11 cellular contexts compared by ENCODE assay signal in genomic region chr1:150808134-150808533, GRCh38. TPM values are rescaled to one million over a fixed set of nuclear protein-coding genes. Genes with fewer than 3 reads are reported as not detected.
A peak's percentile ranks its signal among the peaks of the same experiment; 100 is the strongest.
DNase-seq lines count a peak whose midpoint lies in the region; ATAC-seq and TF ChIP-seq lines count a peak whose summit lies in the region.
"Had no signal": no experiment of that assay in that cellular context is flagged by ENCODE, and none has a peak within 500 bp of the region (broad histone marks: within the 10 kb centered on the region; RNA-seq: fewer than 3 reads in every experiment).

Gene CTSK (minus strand): TSS chr1:150808260. CDS start chr1:150806805, 1,455 bp downstream.

- peak within 1 kb of the TSS; percentile 30 to 44 for H3K4me3 Mint-ChIP-seq in stimulated activated naive CD8-positive, alpha-beta T cell treated with anti-CD3 and anti-CD28 coated beads, Interleukin-15, amount 100 ng/mL, for 72 hours
- H3K4me3 Mint-ChIP-seq: stimulated activated memory B cell treated with anti-CD40 and anti-IgM and Interleukin-4, amounts not matched to agents 10 μg/mL and 1 μg/mL and 100 μg/mL, for 72 hours had no signal

- no peaks in the 10 kb centered on the region for H3K9me3 Mint-ChIP-seq in stimulated activated naive CD8-positive, alpha-beta T cell treated with anti-CD3 and anti-CD28 coated beads, Interleukin-15, amount 100 ng/mL, for 72 hours
- H3K9me3 Mint-ChIP-seq: naive B cell; stimulated activated memory B cell treated with anti-CD40 and anti-IgM and Interleukin-4, amounts not matched to agents 10 μg/mL and 1 μg/mL and 100 μg/mL, for 72 hours had no signal

- peak; percentile 44 for DNase-seq in G401 (ENCODE audit: low spot score)
- DNase-seq in astrocyte of the spinal cord (ENCODE audit: low read depth, low spot score) = no peak
- peak; percentile 15 for DNase-seq in inferior parietal cortex (ENCODE audit: extremely low spot score)
- DNase-seq in stimulated activated naive CD8-positive, alpha-beta T cell treated with anti-CD3 and anti-CD28 coated beads, Interleukin-15, amount 100 ng/mL, for 72 hours = no peak
- no peak for DNase-seq in NCI-H1092 treated with DMSO at 0.1 percent for 48 hours (lab: John Stamatoyannopoulos, UW)
- DNase-seq in islet precursor cell = no peak
- DNase-seq: naive B cell had no signal

- ATAC-seq in stimulated activated naive CD8-positive, alpha-beta T cell treated with anti-CD3 and anti-CD28 coated beads, Interleukin-15, amount 100 ng/mL, for 72 hours = no peak
- ATAC-seq in GM18511 (IDR thresholded peaks at IDR 0.05; ENCODE audit: unreplicated experiment) = no peak
- ATAC-seq in HG03159 (IDR thresholded peaks at IDR 0.05; ENCODE audit: unreplicated experiment) = no peak
- ATAC-seq: stimulated activated memory B cell treated with anti-CD40 and anti-IgM and Interleukin-4, amounts not matched to agents 10 μg/mL and 1 μg/mL and 100 μg/mL, for 72 hours had no signal

- no peaks in the 10 kb centered on the region for H3K27me3 Mint-ChIP-seq in stimulated activated naive CD8-positive, alpha-beta T cell treated with anti-CD3 and anti-CD28 coated beads, Interleukin-15, amount 100 ng/mL, for 72 hours
- H3K27me3 Mint-ChIP-seq: naive B cell; stimulated activated memory B cell treated with anti-CD40 and anti-IgM and Interleukin-4, amounts not matched to agents 10 μg/mL and 1 μg/mL and 100 μg/mL, for 72 hours had no signal

- peaks cover 20% of the 10 kb centered on the region for H3K4me1 Mint-ChIP-seq in stimulated activated naive CD8-positive, alpha-beta T cell treated with anti-CD3 and anti-CD28 coated beads, Interleukin-15, amount 100 ng/mL, for 72 hours

- in situ Hi-C loops in G401 (cut with HindIII; ENCODE audit: low sequenced_read_pairs) = no loop called here
- in situ Hi-C loops in astrocyte of the spinal cord (cut with HindIII; ENCODE audit: low sequenced_read_pairs) = no loop called here

- peak within 1 kb of the TSS in 1 of 2 donors; percentile 16 for H3K27ac Mint-ChIP-seq in stimulated activated naive CD8-positive, alpha-beta T cell treated with anti-CD3 and anti-CD28 coated beads, Interleukin-15, amount 100 ng/mL, for 72 hours
- H3K27ac Mint-ChIP-seq: stimulated activated memory B cell treated with anti-CD40 and anti-IgM and Interleukin-4, amounts not matched to agents 10 μg/mL and 1 μg/mL and 100 μg/mL, for 72 hours had no signal

- H3K4me3 ChIP-seq in astrocyte of the spinal cord (ENCODE audit: low read depth, low read length) = peak within 1 kb of the TSS; percentile 1
- H3K4me3 ChIP-seq: cardiac muscle cell had no signal

- TF ChIP-seq CTCF in astrocyte of the spinal cord (IDR thresholded peaks at IDR 0.05; ENCODE audit: low read depth, low read length) = no peak

RNA-seq across cellular contexts. Expression of gene CTSK, which starts in this region (rescaled TPM):
- 0.55 and 8.6 TPM in 2 replicates for total RNA-seq in G401 (2014; rRNA removed; shearing (Covaris generic))

Comparison
In these comparisons a context has a peak if more than half of its experiments do, and no peak if none do; other contexts are left out.
1. DNase-seq: peak in G401 (single experiment) and inferior parietal cortex (single experiment); none in astrocyte of the spinal cord (single experiment), stimulated activated naive CD8-positive, alpha-beta T cell treated with anti-CD3 and anti-CD28 coated beads, Interleukin-15, amount 100 ng/mL, for 72 hours (0 of 2), NCI-H1092 treated with DMSO at 0.1 percent for 48 hours (single experiment) and islet precursor cell (single experiment).